Comparison of ENCODE assay signal across 14 cellular contexts in genomic region chr10:122348512-122348911, GRCh38. TPM values are rescaled to one million over a fixed set of nuclear protein-coding genes. Genes with fewer than 3 reads are reported as not detected.
DNase-seq lines count a peak whose midpoint lies in the region; ATAC-seq and TF ChIP-seq lines count a peak whose summit lies in the region.
"Had no signal": no experiment of that assay in that cellular context is flagged by ENCODE, and none has a peak within 500 bp of the region (broad histone marks: within the 10 kb centered on the region; RNA-seq: fewer than 3 reads in every experiment).

No MANE protein-coding gene starts in this region.

- CTCF ChIA-PET in activated CD4-positive, alpha-beta memory T cell treated with anti-CD3 and anti-CD28 coated beads, Interleukin-2, amount 10 ng/mL, durations not matched to agents 7 days and 5 days (lab: Charles Lee), result no interaction called here

- POLR2A ChIA-PET in activated CD4-positive, alpha-beta memory T cell treated with anti-CD3 and anti-CD28 coated beads, Interleukin-2, amount 10 ng/mL, durations not matched to agents 7 days and 5 days (lab: Charles Lee), result no interaction called here

- no peak overlapping the region for H3K4me3 Mint-ChIP-seq in nephron progenitor cell
- no peak overlapping the region for H3K4me3 Mint-ChIP-seq in activated CD4-positive, alpha-beta memory T cell treated with anti-CD3 and anti-CD28 coated beads, Interleukin-2, amount 10 ng/mL, durations not matched to agents 7 days and 5 days
- H3K4me3 Mint-ChIP-seq: activated naive CD8-positive, alpha-beta T cell had no signal

- peak; percentile 73 for DNase-seq in DMS79 treated with DMSO at 0.1 percent for 48 hours (lab: John Stamatoyannopoulos, UW)
- peak; percentile 84 for DNase-seq in NCI-H1436 (lab: John Stamatoyannopoulos, UW)
- DNase-seq in astrocyte of the hippocampus (ENCODE audit: low read depth, low spot score), result peak; percentile 65
- DNase-seq in nephron progenitor cell, result peak; percentile 17
- DNase-seq in nucleus accumbens (lab: John Stamatoyannopoulos, UW), result no peak
- DNase-seq in activated CD4-positive, alpha-beta memory T cell treated with anti-CD3 and anti-CD28 coated beads, Interleukin-2, amount 10 ng/mL, durations not matched to agents 7 days and 5 days, result no peak
- DNase-seq in occipital lobe (lab: John Stamatoyannopoulos, UW), result no peak
- DNase-seq: foreskin melanocyte; left colon; ovary; PC-9; stimulated activated naive CD4-positive, alpha-beta T cell treated with Interleukin-2 at 50 U/mL for 16 hours had no signal

- H3K9me3 Mint-ChIP-seq in nephron progenitor cell, result peaks cover 31% of the 10 kb centered on the region
- H3K9me3 Mint-ChIP-seq in activated CD4-positive, alpha-beta memory T cell treated with anti-CD3 and anti-CD28 coated beads, Interleukin-2, amount 10 ng/mL, durations not matched to agents 7 days and 5 days, result no peaks in the 10 kb centered on the region

- peaks cover 17% of the 10 kb centered on the region for H3K36me3 Mint-ChIP-seq in nephron progenitor cell (ENCODE audit: low read depth)
- no peaks in the 10 kb centered on the region for H3K36me3 Mint-ChIP-seq in activated CD4-positive, alpha-beta memory T cell treated with anti-CD3 and anti-CD28 coated beads, Interleukin-2, amount 10 ng/mL, durations not matched to agents 7 days and 5 days (ENCODE audit: low read depth)
- H3K36me3 Mint-ChIP-seq: activated naive CD8-positive, alpha-beta T cell had no signal

- peaks cover 9% of the 10 kb centered on the region for H3K27me3 Mint-ChIP-seq in nephron progenitor cell (ENCODE audit: low read depth, poor library complexity)
- H3K27me3 Mint-ChIP-seq in activated CD4-positive, alpha-beta memory T cell treated with anti-CD3 and anti-CD28 coated beads, Interleukin-2, amount 10 ng/mL, durations not matched to agents 7 days and 5 days, result peaks cover 10% of the 10 kb centered on the region
- H3K27me3 Mint-ChIP-seq: activated naive CD8-positive, alpha-beta T cell had no signal

- peak overlapping the region; percentile 92 for H3K27ac Mint-ChIP-seq in nephron progenitor cell
- H3K27ac Mint-ChIP-seq in activated CD4-positive, alpha-beta memory T cell treated with anti-CD3 and anti-CD28 coated beads, Interleukin-2, amount 10 ng/mL, durations not matched to agents 7 days and 5 days, result no peak overlapping the region
- H3K27ac Mint-ChIP-seq: activated naive CD8-positive, alpha-beta T cell had no signal

- no peak for TF ChIP-seq CTCF in nephron progenitor cell (IDR thresholded peaks at IDR 0.05)

- no peak for ATAC-seq in HG02870 (IDR thresholded peaks at IDR 0.05; ENCODE audit: unreplicated experiment)

- H3K4me1 Mint-ChIP-seq in nephron progenitor cell, result peaks cover 32% of the 10 kb centered on the region
- H3K4me1 Mint-ChIP-seq in activated CD4-positive, alpha-beta memory T cell treated with anti-CD3 and anti-CD28 coated beads, Interleukin-2, amount 10 ng/mL, durations not matched to agents 7 days and 5 days, result no peaks in the 10 kb centered on the region

RNA-seq across cellular contexts. Expression of gene PLEKHA1, which starts 26.0 kb away (rescaled TPM):
- 1 to 10 TPM; 5.2 to 5.3 TPM for total RNA-seq in activated CD4-positive, alpha-beta memory T cell treated with anti-CD3 and anti-CD28 coated beads, Interleukin-2, amount 10 ng/mL, durations not matched to agents 7 days and 5 days
- total RNA-seq in occipital lobe, result 40.6 TPM

Comparison
In these comparisons a context has a peak if more than half of its experiments do, and no peak if none do; other contexts are left out.
1. DNase-seq: peak in DMS79 treated with DMSO at 0.1 percent for 48 hours (single experiment), NCI-H1436 (single experiment), astrocyte of the hippocampus (single experiment) and nephron progenitor cell (single experiment); none in nucleus accumbens (0 of 56), activated CD4-positive, alpha-beta memory T cell treated with anti-CD3 and anti-CD28 coated beads, Interleukin-2, amount 10 ng/mL, durations not matched to agents 7 days and 5 days (single experiment) and occipital lobe (single experiment).